24 cellular contexts compared by ENCODE assay signal in genomic region chr3:170442945-170443344, GRCh38. TPM values are rescaled to one million over a fixed set of nuclear protein-coding genes. Genes with fewer than 3 reads are reported as not detected.
DNase-seq lines count a peak whose midpoint lies in the region; FAIRE-seq and TF ChIP-seq lines count a peak whose summit lies in the region.
"Had no signal": no experiment of that assay in that cellular context is flagged by ENCODE, and none has a peak within 500 bp of the region (broad histone marks: within the 10 kb centered on the region; RNA-seq: fewer than 3 reads in every experiment).

No MANE protein-coding gene starts in this region.

- no peaks in the 10 kb centered on the region for H3K9me1 ChIP-seq in endothelial cell of umbilical vein (replicated peaks; ENCODE audit: control insufficient read depth, extremely low read depth, insufficient read depth, low read length)

- H3K4me3 ChIP-seq in endothelial cell of umbilical vein (replicated peaks in 1 of 3; ENCODE audit: insufficient read depth in 1 of 3, low read depth in 1 of 3, low read length in 3 of 3) (no peak overlapping the region), trophoblast cell (ENCODE audit: low read depth, low read length) (no peak overlapping the region)
- H3K4me3 ChIP-seq: HAP-1, PC-9, SJCRH30 had no signal

- CTCF ChIA-PET in endothelial cell of umbilical vein (lab: Charles Lee) = interaction anchor here (0.7 to 1.9 kb wide), 4 partner anchors 11 to 369 kb away, joined by 3 to 8 read pairs (median 4); no protein-coding TSS in a partner anchor

- H3K4ac ChIP-seq in trophoblast cell (ENCODE audit: low read depth, low read length) = no peak overlapping the region

- H3K4me1 ChIP-seq in endothelial cell of umbilical vein (ENCODE audit: control insufficient read depth, extremely low read depth, insufficient read depth, low read length) (peaks cover 13% of the 10 kb centered on the region), trophoblast cell (ENCODE audit: control insufficient read depth in 1 of 2, insufficient read depth in 2 of 2, low read length in 2 of 2) (no peaks in the 10 kb centered on the region)
- H3K4me1 ChIP-seq: HAP-1, SJCRH30 had no signal

- H2BK120ac ChIP-seq in trophoblast cell (ENCODE audit: insufficient read depth, low read length, poor library complexity) = no peak overlapping the region

- H3K27me3 ChIP-seq in endothelial cell of umbilical vein (ENCODE audit: control insufficient read depth in 2 of 2, insufficient read depth in 2 of 2, low read length in 2 of 2) (no peaks in the 10 kb centered on the region), trophoblast cell (ENCODE audit: insufficient read depth, low read length) (no peaks in the 10 kb centered on the region)
- H3K27me3 ChIP-seq: SJCRH30 had no signal

- H3K18ac ChIP-seq in trophoblast cell (ENCODE audit: low read length) = no peak overlapping the region

- TF ChIP-seq CTCF in endothelial cell of umbilical vein (IDR thresholded peaks at IDR 0.05; ENCODE audit: extremely low read depth in 1 of 2, insufficient read depth in 1 of 2, low read depth in 1 of 2, low read length in 2 of 2) (no peak), GM10266 (IDR thresholded peaks at IDR 0.05; ENCODE audit: control insufficient read depth, insufficient read depth, low read depth, missing control alignments) (no peak)

- H2BK12ac ChIP-seq in trophoblast cell (ENCODE audit: low read length) = no peak overlapping the region

- H3K4me2 ChIP-seq in endothelial cell of umbilical vein (ENCODE audit: insufficient read depth, low read length) (no peak overlapping the region), trophoblast cell (ENCODE audit: low read length) (no peak overlapping the region)
- H3K4me2 ChIP-seq: PC-9 had no signal

- H3K79me1 ChIP-seq in trophoblast cell (ENCODE audit: low read length) = no peaks in the 10 kb centered on the region

- H3K9me3 ChIP-seq in endothelial cell of umbilical vein (replicated peaks; ENCODE audit: control insufficient read depth, insufficient read depth, low read length) (no peaks in the 10 kb centered on the region), trophoblast cell (ENCODE audit: insufficient read depth, low read depth, low read length) (no peaks in the 10 kb centered on the region)
- H3K9me3 ChIP-seq: HAP-1, SJCRH30 had no signal

- no peak for TF ChIP-seq POLR2A in endothelial cell of umbilical vein (IDR thresholded peaks at IDR 0.05; ENCODE audit: low read depth, low read length)

- intact Hi-C loops in endothelial cell of umbilical vein (cut with micrococcal nuclease) = no loop called here

- no peak overlapping the region for H4K91ac ChIP-seq in trophoblast cell (ENCODE audit: low read depth, low read length)

- no peak overlapping the region for H3K14ac ChIP-seq in trophoblast cell (ENCODE audit: low read length)

- peak; percentile 8 for FAIRE-seq in endothelial cell of umbilical vein (lab: Jason Lieb, UNC)

- H2AK5ac ChIP-seq in trophoblast cell (ENCODE audit: low read length) = no peak overlapping the region

- no peak overlapping the region for H4K8ac ChIP-seq in trophoblast cell (ENCODE audit: low read depth, low read length)

- POLR2A ChIA-PET in endothelial cell of umbilical vein (lab: Charles Lee) = no interaction called here

- H3K79me2 ChIP-seq in endothelial cell of umbilical vein (ENCODE audit: control insufficient read depth, insufficient read depth, low read length) (no peaks in the 10 kb centered on the region), trophoblast cell (ENCODE audit: control insufficient read depth, insufficient read depth, low read length, poor library complexity) (no peaks in the 10 kb centered on the region)

- H3K9ac ChIP-seq in endothelial cell of umbilical vein (replicated peaks; ENCODE audit: extremely low read depth, insufficient read depth, low read length) = no peak overlapping the region
- H3K9ac ChIP-seq in trophoblast cell (ENCODE audit: low read length) = no peak overlapping the region

- H3K36me3 ChIP-seq in endothelial cell of umbilical vein (ENCODE audit: control insufficient read depth in 2 of 2, extremely low read depth in 1 of 2, insufficient read depth in 2 of 2, low read length in 2 of 2) (peaks cover 0 to 2% of the 10 kb centered on the region in 2 experiments), trophoblast cell (ENCODE audit: control insufficient read depth in 1 of 2, insufficient read depth in 2 of 2, low read length in 2 of 2) (no peaks in the 10 kb centered on the region)
- H3K36me3 ChIP-seq: HAP-1, SJCRH30 had no signal

- no peak overlapping the region for H2BK5ac ChIP-seq in trophoblast cell (ENCODE audit: low read depth, low read length, poor library complexity)

- dilution Hi-C loops in endothelial cell of umbilical vein (cut with MboI; ENCODE audit: extremely low pct_ligation_motif_present, low sequenced_read_pairs) = loop anchor here (10.0 kb wide), 1 partner anchor 372 kb away; no protein-coding TSS in a partner anchor

- no peak overlapping the region for H3K27ac ChIP-seq in endothelial cell of umbilical vein (ENCODE audit: insufficient read depth, low read depth, low read length)
- no peak overlapping the region for H3K27ac ChIP-seq in trophoblast cell (ENCODE audit: low read depth, low read length)
- H3K27ac ChIP-seq: HL-60, PC-9, SJCRH30 had no signal

- no peaks in the 10 kb centered on the region for H4K20me1 ChIP-seq in endothelial cell of umbilical vein (replicated peaks; ENCODE audit: control insufficient read depth, extremely low read depth, insufficient read depth, low read length)

- H2AFZ ChIP-seq in endothelial cell of umbilical vein (ENCODE audit: low read depth, low read length) = no peak overlapping the region
- no peak overlapping the region for H2AFZ ChIP-seq in trophoblast cell (ENCODE audit: insufficient read depth, low read length, poor library complexity)
- H2AFZ ChIP-seq: PC-9 had no signal

- H3K23ac ChIP-seq in trophoblast cell (ENCODE audit: low read length) = no peak overlapping the region

- BruUV-seq in endothelial cell of umbilical vein (replicated peaks; lab: Mats Ljungman, UMichigan) = no TSS peak

- no peak overlapping the region for H4K12ac ChIP-seq in trophoblast cell (ENCODE audit: low read depth, low read length)

- peak; percentile 15 for DNase-seq in HCEC 1CT
- peak; percentile 19 for DNase-seq in NAMALWA (ENCODE audit: low spot score)
- no peak for DNase-seq in endothelial cell of umbilical vein (ENCODE audit: low read depth, low spot score)
- no peak for DNase-seq in trophoblast cell
- DNase-seq in GM10266 (ENCODE audit: extremely low spot score) = no peak
- no peak for DNase-seq in amniotic stem cell (lab: John Stamatoyannopoulos, UW)
- no peak for DNase-seq in activated CD4-positive, CD25-positive, alpha-beta regulatory T cell treated with anti-CD3 and anti-CD28 coated beads, Interleukin-2, amount 50 U/mL, for 72 hours
- DNase-seq: ACHN, Calu3, GOT3, KBM-7, MV-4-11, NCI-H1105 treated with DMSO at 0.1 percent for 48 hours, NCI-H146, NCI-H1930, NCI-H446, NCI-H524 treated with DMSO at 0.1 percent for 48 hours, NCI-H774, PC-9, SJCRH30, T-cell had no signal

TF ChIP-seq in endothelial cell of umbilical vein, 7 proteins besides CTCF, POLR2A, EP300 and RAD21:
- TF ChIP-seq FOS (IDR thresholded peaks at IDR 0.05; ENCODE audit: borderline replicate concordance, insufficient read depth, low read length) (no peak), POLR2AphosphoS5 (IDR thresholded peaks at IDR 0.05; ENCODE audit: insufficient read depth, low read depth, low read length) (no peak), EZH2 (IDR thresholded peaks at IDR 0.05; ENCODE audit: borderline replicate concordance, low read depth, low read length, severe bottlenecking) (no peak), MAX (IDR thresholded peaks at IDR 0.05; ENCODE audit: insufficient read depth, insufficient read length) (no peak), JUN (IDR thresholded peaks at IDR 0.05; ENCODE audit: borderline replicate concordance, insufficient read depth, insufficient read length, low read depth) (no peak), GATA2 (IDR thresholded peaks at IDR 0.05; ENCODE audit: insufficient read depth, insufficient read length, low read depth, low read length) (no peak), MYC (IDR thresholded peaks at IDR 0.05; ENCODE audit: low read depth, low read length) (no peak)
TF ChIP-seq in endothelial cell of umbilical vein: peak in this region for 0.

RNA-seq across cellular contexts. Expression of gene CLDN11, which starts 24.3 kb away (rescaled TPM):
- 344 and 395 TPM in 2 replicates for total RNA-seq in endothelial cell of umbilical vein
- 147 and 178 TPM in 2 replicates for polyA plus RNA-seq in endothelial cell of umbilical vein
- 142 and 185 TPM in 2 replicates for polyA plus RNA-seq in endothelial cell of umbilical vein (2011; cell fraction: cytosol; rRNA removed)
- polyA plus RNA-seq in endothelial cell of umbilical vein (2011; cell fraction: nucleus; rRNA removed) = 63.2 and 65.1 TPM in 2 replicates
- polyA plus RNA-seq in endothelial cell of umbilical vein (2012) = 84.8 and 369 TPM in 2 replicates
- 90.8 and 139 TPM in 2 replicates for polyA minus RNA-seq in endothelial cell of umbilical vein
- polyA minus RNA-seq in endothelial cell of umbilical vein (2011; cell fraction: cytosol; rRNA and poly(A)+ RNA removed) = not detected
- 35.4 and 38.8 TPM in 2 replicates for polyA minus RNA-seq in endothelial cell of umbilical vein (2011; cell fraction: nucleus; rRNA and poly(A)+ RNA removed)
- polyA plus RNA-seq in trophoblast cell (2013) = 0.27 and 0.35 TPM in 2 replicates
- total RNA-seq: MCF 10A had no signal

Comparison
In these comparisons a context has a peak if more than half of its experiments do, and no peak if none do; other contexts are left out.
1. DNase-seq: peak in HCEC 1CT (single experiment) and NAMALWA (single experiment); none in endothelial cell of umbilical vein (single experiment), trophoblast cell (0 of 2), GM10266 (single experiment), amniotic stem cell (single experiment) and activated CD4-positive, CD25-positive, alpha-beta regulatory T cell treated with anti-CD3 and anti-CD28 coated beads, Interleukin-2, amount 50 U/mL, for 72 hours (single experiment).